Comparison of ENCODE assay signal across 1 cellular context in the genomic region with DNA sequence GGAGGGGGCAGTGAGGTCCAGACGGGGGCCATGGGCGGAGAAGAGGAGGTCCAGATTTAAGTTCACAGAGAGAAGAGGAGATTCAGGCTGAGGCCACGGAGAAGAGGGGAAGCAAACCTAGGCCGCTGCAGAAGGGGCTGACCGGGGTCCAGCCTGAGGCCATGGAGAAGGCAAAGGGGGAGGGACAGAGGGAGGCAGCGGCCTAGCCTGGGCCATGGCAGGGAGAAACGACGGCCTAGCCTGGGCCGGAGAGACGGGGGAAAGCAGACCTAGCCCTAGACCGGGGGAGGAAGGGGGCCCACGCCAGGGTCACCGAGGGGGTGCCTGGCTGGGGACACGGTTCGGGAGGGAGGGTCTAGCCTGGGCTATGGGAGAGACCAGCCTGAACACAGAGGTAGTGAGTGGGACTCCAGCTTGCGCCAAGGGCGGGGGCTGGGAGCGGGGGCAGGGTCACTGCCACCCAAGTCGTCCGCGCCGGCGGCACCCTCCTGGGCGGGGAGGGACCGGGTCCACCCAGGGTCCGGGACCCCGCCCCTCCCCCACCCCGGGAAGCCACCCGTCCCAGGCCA.
TF ChIP-seq lines count a peak whose summit lies in the region.

No MANE protein-coding gene starts in this region.

TF ChIP-seq in K562, 482 proteins besides CTCF, POLR2A, EP300 and RAD21 (continued from another document and continues in another):
- TF ChIP-seq TEAD1 (CRISPR knock-in tag; IDR thresholded peaks at IDR 0.05) (peak in 1 of 2 experiments; percentile 83; a peak in 2 of 4 replicates), ZNF140 (CRISPR knock-in tag; IDR thresholded peaks at IDR 0.05) (no peak), SNIP1 (IDR thresholded peaks at IDR 0.05; ENCODE audit: low read depth) (no peak), POLR2G (IDR thresholded peaks at IDR 0.05; ENCODE audit: low read depth, low read length) (0 out of 2 replicates have a peak, but pooled peaks have one; percentile 34), RCOR1 (IDR thresholded peaks at IDR 0.05; ENCODE audit: borderline replicate concordance in 1 of 2, low read depth in 2 of 2, low read length in 2 of 2) (0 out of 4 replicates have a peak, but pooled peaks of 1 of the 2 experiments have one; percentile 6), KDM1A (IDR thresholded peaks at IDR 0.05) (peak in 1 of 2 experiments; percentile 72; a peak in 1 of 4 replicates), SIN3A (IDR thresholded peaks at IDR 0.05; ENCODE audit: borderline replicate concordance in 2 of 2, control insufficient read depth in 1 of 2, low read depth in 2 of 2, low read length in 2 of 2) (0 out of 4 replicates have a peak, but pooled peaks of 1 of the 2 experiments have one; percentile 1), ZNF263 (CRISPR knock-in tag; IDR thresholded peaks at IDR 0.05; ENCODE audit: borderline replicate concordance) (no peak), ZNF444 (CRISPR knock-in tag; IDR thresholded peaks at IDR 0.05) (peak; percentile 59; the same call in 1 of the 2 replicates), POLR2B (IDR thresholded peaks at IDR 0.05; ENCODE audit: low read depth, partially characterized antibody) (peak; percentile 10), SAP30 (IDR thresholded peaks at IDR 0.05; ENCODE audit: borderline replicate concordance, insufficient read depth, low read depth, low read length, poor library complexity, severe bottlenecking) (peak; percentile 63), TBL1XR1 (IDR thresholded peaks at IDR 0.05; ENCODE audit: low read length in 2 of 2) (0 out of 4 replicates have a peak, but pooled peaks of 1 of the 2 experiments have one; percentile 35), ZC3H11A (IDR thresholded peaks at IDR 0.05; ENCODE audit: low read depth, low read length) (no peak), BHLHE40 (IDR thresholded peaks at IDR 0.05; ENCODE audit: low read length) (0 out of 2 replicates have a peak, but pooled peaks have one; percentile 14), TAF9B (IDR thresholded peaks at IDR 0.05; ENCODE audit: partially characterized antibody) (no peak), FOXK2 (conservative IDR thresholded peaks at IDR 0.05 in 1 of 2, IDR thresholded peaks at IDR 0.05 in 1 of 2; ENCODE audit: low read depth in 2 of 2) (peak in 1 of 2 experiments; percentile 27; a peak in 1 of 4 replicates), RBFOX2 (IDR thresholded peaks at IDR 0.05; ENCODE audit: low read depth, low read length) (peak; percentile 72), PML (IDR thresholded peaks at IDR 0.05; ENCODE audit: low read length) (no peak; the same call in 1 of the 2 replicates), TAF15 (IDR thresholded peaks at IDR 0.05; ENCODE audit: low read depth, low read length) (no peak), TRIM24 (IDR thresholded peaks at IDR 0.05) (0 out of 4 replicates have a peak, but pooled peaks of 1 of the 2 experiments have one; percentile 32)
- TF ChIP-seq, protein P1, sequence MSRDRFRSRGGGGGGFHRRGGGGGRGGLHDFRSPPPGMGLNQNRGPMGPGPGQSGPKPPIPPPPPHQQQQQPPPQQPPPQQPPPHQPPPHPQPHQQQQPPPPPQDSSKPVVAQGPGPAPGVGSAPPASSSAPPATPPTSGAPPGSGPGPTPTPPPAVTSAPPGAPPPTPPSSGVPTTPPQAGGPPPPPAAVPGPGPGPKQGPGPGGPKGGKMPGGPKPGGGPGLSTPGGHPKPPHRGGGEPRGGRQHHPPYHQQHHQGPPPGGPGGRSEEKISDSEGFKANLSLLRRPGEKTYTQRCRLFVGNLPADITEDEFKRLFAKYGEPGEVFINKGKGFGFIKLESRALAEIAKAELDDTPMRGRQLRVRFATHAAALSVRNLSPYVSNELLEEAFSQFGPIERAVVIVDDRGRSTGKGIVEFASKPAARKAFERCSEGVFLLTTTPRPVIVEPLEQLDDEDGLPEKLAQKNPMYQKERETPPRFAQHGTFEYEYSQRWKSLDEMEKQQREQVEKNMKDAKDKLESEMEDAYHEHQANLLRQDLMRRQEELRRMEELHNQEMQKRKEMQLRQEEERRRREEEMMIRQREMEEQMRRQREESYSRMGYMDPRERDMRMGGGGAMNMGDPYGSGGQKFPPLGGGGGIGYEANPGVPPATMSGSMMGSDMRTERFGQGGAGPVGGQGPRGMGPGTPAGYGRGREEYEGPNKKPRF (IDR thresholded peaks at IDR 0.05; ENCODE audit: low read depth, low read length) = no peak
- TF ChIP-seq, protein P2, sequence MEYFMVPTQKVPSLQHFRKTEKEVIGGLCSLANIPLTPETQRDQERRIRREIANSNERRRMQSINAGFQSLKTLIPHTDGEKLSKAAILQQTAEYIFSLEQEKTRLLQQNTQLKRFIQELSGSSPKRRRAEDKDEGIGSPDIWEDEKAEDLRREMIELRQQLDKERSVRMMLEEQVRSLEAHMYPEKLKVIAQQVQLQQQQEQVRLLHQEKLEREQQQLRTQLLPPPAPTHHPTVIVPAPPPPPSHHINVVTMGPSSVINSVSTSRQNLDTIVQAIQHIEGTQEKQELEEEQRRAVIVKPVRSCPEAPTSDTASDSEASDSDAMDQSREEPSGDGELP (CRISPR knock-in tag; IDR thresholded peaks at IDR 0.05; ENCODE audit: borderline replicate concordance) = peak; percentile 11; the same call in 1 of the 2 replicates
- TF ChIP-seq, protein P3, sequence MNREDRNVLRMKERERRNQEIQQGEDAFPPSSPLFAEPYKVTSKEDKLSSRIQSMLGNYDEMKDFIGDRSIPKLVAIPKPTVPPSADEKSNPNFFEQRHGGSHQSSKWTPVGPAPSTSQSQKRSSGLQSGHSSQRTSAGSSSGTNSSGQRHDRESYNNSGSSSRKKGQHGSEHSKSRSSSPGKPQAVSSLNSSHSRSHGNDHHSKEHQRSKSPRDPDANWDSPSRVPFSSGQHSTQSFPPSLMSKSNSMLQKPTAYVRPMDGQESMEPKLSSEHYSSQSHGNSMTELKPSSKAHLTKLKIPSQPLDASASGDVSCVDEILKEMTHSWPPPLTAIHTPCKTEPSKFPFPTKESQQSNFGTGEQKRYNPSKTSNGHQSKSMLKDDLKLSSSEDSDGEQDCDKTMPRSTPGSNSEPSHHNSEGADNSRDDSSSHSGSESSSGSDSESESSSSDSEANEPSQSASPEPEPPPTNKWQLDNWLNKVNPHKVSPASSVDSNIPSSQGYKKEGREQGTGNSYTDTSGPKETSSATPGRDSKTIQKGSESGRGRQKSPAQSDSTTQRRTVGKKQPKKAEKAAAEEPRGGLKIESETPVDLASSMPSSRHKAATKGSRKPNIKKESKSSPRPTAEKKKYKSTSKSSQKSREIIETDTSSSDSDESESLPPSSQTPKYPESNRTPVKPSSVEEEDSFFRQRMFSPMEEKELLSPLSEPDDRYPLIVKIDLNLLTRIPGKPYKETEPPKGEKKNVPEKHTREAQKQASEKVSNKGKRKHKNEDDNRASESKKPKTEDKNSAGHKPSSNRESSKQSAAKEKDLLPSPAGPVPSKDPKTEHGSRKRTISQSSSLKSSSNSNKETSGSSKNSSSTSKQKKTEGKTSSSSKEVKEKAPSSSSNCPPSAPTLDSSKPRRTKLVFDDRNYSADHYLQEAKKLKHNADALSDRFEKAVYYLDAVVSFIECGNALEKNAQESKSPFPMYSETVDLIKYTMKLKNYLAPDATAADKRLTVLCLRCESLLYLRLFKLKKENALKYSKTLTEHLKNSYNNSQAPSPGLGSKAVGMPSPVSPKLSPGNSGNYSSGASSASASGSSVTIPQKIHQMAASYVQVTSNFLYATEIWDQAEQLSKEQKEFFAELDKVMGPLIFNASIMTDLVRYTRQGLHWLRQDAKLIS (CRISPR knock-in tag; IDR thresholded peaks at IDR 0.05) = peak; percentile 90
- TF ChIP-seq, protein P4, sequence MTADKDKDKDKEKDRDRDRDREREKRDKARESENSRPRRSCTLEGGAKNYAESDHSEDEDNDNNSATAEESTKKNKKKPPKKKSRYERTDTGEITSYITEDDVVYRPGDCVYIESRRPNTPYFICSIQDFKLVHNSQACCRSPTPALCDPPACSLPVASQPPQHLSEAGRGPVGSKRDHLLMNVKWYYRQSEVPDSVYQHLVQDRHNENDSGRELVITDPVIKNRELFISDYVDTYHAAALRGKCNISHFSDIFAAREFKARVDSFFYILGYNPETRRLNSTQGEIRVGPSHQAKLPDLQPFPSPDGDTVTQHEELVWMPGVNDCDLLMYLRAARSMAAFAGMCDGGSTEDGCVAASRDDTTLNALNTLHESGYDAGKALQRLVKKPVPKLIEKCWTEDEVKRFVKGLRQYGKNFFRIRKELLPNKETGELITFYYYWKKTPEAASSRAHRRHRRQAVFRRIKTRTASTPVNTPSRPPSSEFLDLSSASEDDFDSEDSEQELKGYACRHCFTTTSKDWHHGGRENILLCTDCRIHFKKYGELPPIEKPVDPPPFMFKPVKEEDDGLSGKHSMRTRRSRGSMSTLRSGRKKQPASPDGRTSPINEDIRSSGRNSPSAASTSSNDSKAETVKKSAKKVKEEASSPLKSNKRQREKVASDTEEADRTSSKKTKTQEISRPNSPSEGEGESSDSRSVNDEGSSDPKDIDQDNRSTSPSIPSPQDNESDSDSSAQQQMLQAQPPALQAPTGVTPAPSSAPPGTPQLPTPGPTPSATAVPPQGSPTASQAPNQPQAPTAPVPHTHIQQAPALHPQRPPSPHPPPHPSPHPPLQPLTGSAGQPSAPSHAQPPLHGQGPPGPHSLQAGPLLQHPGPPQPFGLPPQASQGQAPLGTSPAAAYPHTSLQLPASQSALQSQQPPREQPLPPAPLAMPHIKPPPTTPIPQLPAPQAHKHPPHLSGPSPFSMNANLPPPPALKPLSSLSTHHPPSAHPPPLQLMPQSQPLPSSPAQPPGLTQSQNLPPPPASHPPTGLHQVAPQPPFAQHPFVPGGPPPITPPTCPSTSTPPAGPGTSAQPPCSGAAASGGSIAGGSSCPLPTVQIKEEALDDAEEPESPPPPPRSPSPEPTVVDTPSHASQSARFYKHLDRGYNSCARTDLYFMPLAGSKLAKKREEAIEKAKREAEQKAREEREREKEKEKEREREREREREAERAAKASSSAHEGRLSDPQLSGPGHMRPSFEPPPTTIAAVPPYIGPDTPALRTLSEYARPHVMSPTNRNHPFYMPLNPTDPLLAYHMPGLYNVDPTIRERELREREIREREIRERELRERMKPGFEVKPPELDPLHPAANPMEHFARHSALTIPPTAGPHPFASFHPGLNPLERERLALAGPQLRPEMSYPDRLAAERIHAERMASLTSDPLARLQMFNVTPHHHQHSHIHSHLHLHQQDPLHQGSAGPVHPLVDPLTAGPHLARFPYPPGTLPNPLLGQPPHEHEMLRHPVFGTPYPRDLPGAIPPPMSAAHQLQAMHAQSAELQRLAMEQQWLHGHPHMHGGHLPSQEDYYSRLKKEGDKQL (CRISPR knock-in tag; IDR thresholded peaks at IDR 0.05; ENCODE audit: borderline replicate concordance) = 0 out of 2 replicates have a peak, but pooled peaks have one; percentile 65
- TF ChIP-seq, protein P5, sequence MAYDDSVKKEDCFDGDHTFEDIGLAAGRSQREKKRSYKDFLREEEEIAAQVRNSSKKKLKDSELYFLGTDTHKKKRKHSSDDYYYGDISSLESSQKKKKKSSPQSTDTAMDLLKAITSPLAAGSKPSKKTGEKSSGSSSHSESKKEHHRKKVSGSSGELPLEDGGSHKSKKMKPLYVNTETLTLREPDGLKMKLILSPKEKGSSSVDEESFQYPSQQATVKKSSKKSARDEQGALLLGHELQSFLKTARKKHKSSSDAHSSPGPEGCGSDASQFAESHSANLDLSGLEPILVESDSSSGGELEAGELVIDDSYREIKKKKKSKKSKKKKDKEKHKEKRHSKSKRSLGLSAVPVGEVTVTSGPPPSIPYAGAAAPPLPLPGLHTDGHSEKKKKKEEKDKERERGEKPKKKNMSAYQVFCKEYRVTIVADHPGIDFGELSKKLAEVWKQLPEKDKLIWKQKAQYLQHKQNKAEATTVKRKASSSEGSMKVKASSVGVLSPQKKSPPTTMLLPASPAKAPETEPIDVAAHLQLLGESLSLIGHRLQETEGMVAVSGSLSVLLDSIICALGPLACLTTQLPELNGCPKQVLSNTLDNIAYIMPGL (CRISPR knock-in tag; IDR thresholded peaks at IDR 0.05) = peak; percentile 39; the same call in 1 of the 2 replicates
- TF ChIP-seq, protein P6, sequence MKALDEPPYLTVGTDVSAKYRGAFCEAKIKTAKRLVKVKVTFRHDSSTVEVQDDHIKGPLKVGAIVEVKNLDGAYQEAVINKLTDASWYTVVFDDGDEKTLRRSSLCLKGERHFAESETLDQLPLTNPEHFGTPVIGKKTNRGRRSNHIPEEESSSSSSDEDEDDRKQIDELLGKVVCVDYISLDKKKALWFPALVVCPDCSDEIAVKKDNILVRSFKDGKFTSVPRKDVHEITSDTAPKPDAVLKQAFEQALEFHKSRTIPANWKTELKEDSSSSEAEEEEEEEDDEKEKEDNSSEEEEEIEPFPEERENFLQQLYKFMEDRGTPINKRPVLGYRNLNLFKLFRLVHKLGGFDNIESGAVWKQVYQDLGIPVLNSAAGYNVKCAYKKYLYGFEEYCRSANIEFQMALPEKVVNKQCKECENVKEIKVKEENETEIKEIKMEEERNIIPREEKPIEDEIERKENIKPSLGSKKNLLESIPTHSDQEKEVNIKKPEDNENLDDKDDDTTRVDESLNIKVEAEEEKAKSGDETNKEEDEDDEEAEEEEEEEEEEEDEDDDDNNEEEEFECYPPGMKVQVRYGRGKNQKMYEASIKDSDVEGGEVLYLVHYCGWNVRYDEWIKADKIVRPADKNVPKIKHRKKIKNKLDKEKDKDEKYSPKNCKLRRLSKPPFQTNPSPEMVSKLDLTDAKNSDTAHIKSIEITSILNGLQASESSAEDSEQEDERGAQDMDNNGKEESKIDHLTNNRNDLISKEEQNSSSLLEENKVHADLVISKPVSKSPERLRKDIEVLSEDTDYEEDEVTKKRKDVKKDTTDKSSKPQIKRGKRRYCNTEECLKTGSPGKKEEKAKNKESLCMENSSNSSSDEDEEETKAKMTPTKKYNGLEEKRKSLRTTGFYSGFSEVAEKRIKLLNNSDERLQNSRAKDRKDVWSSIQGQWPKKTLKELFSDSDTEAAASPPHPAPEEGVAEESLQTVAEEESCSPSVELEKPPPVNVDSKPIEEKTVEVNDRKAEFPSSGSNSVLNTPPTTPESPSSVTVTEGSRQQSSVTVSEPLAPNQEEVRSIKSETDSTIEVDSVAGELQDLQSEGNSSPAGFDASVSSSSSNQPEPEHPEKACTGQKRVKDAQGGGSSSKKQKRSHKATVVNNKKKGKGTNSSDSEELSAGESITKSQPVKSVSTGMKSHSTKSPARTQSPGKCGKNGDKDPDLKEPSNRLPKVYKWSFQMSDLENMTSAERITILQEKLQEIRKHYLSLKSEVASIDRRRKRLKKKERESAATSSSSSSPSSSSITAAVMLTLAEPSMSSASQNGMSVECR (CRISPR knock-in tag; IDR thresholded peaks at IDR 0.05) = peak; percentile 65
- TF ChIP-seq, protein P7, sequence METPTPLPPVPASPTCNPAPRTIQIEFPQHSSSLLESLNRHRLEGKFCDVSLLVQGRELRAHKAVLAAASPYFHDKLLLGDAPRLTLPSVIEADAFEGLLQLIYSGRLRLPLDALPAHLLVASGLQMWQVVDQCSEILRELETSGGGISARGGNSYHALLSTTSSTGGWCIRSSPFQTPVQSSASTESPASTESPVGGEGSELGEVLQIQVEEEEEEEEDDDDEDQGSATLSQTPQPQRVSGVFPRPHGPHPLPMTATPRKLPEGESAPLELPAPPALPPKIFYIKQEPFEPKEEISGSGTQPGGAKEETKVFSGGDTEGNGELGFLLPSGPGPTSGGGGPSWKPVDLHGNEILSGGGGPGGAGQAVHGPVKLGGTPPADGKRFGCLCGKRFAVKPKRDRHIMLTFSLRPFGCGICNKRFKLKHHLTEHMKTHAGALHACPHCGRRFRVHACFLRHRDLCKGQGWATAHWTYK (CRISPR knock-in tag; IDR thresholded peaks at IDR 0.05) = peak; percentile 22; the same call in 1 of the 2 replicates
- TF ChIP-seq, protein P8, sequence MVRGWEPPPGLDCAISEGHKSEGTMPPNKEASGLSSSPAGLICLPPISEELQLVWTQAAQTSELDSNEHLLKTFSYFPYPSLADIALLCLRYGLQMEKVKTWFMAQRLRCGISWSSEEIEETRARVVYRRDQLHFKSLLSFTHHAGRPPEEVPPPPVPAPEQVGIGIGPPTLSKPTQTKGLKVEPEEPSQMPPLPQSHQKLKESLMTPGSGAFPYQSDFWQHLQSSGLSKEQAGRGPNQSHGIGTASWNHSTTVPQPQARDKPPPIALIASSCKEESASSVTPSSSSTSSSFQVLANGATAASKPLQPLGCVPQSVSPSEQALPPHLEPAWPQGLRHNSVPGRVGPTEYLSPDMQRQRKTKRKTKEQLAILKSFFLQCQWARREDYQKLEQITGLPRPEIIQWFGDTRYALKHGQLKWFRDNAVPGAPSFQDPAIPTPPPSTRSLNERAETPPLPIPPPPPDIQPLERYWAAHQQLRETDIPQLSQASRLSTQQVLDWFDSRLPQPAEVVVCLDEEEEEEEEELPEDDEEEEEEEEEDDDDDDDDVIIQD (CRISPR knock-in tag; IDR thresholded peaks at IDR 0.05) = no peak
